1 cellular context compared by ENCODE assay signal in genomic region chr15:74790080-74790916, GRCh38.
TF ChIP-seq lines count a peak whose summit lies in the region.

No MANE protein-coding gene starts in this region.

TF ChIP-seq in GM12878, 131 proteins besides CTCF, POLR2A, EP300 and RAD21 (continued from another document):
- TF ChIP-seq, protein P1, sequence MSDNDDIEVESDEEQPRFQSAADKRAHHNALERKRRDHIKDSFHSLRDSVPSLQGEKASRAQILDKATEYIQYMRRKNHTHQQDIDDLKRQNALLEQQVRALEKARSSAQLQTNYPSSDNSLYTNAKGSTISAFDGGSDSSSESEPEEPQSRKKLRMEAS (IDR thresholded peaks at IDR 0.05; ENCODE audit: low read depth, low read length): peak; percentile 24; the same call in 1 of the 2 replicates
- peak; percentile 39; the same call in 1 of the 2 replicates for TF ChIP-seq JUND (IDR thresholded peaks at IDR 0.05; ENCODE audit: low read depth, low read length)
- TF ChIP-seq, protein P2, sequence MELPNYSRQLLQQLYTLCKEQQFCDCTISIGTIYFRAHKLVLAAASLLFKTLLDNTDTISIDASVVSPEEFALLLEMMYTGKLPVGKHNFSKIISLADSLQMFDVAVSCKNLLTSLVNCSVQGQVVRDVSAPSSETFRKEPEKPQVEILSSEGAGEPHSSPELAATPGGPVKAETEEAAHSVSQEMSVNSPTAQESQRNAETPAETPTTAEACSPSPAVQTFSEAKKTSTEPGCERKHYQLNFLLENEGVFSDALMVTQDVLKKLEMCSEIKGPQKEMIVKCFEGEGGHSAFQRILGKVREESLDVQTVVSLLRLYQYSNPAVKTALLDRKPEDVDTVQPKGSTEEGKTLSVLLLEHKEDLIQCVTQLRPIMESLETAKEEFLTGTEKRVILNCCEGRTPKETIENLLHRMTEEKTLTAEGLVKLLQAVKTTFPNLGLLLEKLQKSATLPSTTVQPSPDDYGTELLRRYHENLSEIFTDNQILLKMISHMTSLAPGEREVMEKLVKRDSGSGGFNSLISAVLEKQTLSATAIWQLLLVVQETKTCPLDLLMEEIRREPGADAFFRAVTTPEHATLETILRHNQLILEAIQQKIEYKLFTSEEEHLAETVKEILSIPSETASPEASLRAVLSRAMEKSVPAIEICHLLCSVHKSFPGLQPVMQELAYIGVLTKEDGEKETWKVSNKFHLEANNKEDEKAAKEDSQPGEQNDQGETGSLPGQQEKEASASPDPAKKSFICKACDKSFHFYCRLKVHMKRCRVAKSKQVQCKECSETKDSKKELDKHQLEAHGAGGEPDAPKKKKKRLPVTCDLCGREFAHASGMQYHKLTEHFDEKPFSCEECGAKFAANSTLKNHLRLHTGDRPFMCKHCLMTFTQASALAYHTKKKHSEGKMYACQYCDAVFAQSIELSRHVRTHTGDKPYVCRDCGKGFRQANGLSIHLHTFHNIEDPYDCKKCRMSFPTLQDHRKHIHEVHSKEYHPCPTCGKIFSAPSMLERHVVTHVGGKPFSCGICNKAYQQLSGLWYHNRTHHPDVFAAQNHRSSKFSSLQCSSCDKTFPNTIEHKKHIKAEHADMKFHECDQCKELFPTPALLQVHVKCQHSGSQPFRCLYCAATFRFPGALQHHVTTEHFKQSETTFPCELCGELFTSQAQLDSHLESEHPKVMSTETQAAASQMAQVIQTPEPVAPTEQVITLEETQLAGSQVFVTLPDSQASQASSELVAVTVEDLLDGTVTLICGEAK (IDR thresholded peaks at IDR 0.05; ENCODE audit: borderline replicate concordance): no peak
- peak; percentile 55 for TF ChIP-seq SP1 (IDR thresholded peaks at IDR 0.05; ENCODE audit: low read depth, low read length)
- no peak for TF ChIP-seq ASH2L (IDR thresholded peaks at IDR 0.05; ENCODE audit: borderline replicate concordance, low read depth)
- peak; percentile 55; the same call in 1 of the 3 replicates for TF ChIP-seq POU2F2 (IDR thresholded peaks at IDR 0.05; ENCODE audit: borderline replicate concordance, low read depth, low read length)
- TF ChIP-seq WRNIP1 (IDR thresholded peaks at IDR 0.05; ENCODE audit: borderline replicate concordance, low read depth, low read length): 0 out of 2 replicates have a peak, but pooled peaks have one; percentile 48
- no peak for TF ChIP-seq ZZZ3 (IDR thresholded peaks at IDR 0.05; ENCODE audit: control insufficient read depth, insufficient read length, low read depth)
- TF ChIP-seq CUX1 (IDR thresholded peaks at IDR 0.05; ENCODE audit: insufficient replicate concordance, low read depth, low read length): peak; percentile 84
- no peak for TF ChIP-seq CBX5 (IDR thresholded peaks at IDR 0.05; ENCODE audit: low read depth)
